ENCODE assay signal across 15 cellular contexts in genomic region chr11:70788247-70789022, GRCh38.
DNase-seq lines count a peak whose midpoint lies in the region; ATAC-seq, FAIRE-seq and TF ChIP-seq lines count a peak whose summit lies in the region.
"Had no signal": no experiment of that assay in that cellular context is flagged by ENCODE, and none has a peak within 500 bp of the region (broad histone marks: within the 10 kb centered on the region; RNA-seq: fewer than 3 reads in every experiment).

No MANE protein-coding gene starts in this region.

- H3K4me3 ChIP-seq in breast epithelium = no peak overlapping the region
- no peak overlapping the region for H3K4me3 ChIP-seq in fibroblast of pulmonary artery (replicated peaks; ENCODE audit: low read depth, low read length)
- H3K4me3 ChIP-seq: tibial nerve had no signal

- H3K36me3 Mint-ChIP-seq in MCF 10A (ENCODE audit: insufficient read depth, unreplicated experiment) = peaks cover 5% of the 10 kb centered on the region

- H3K27me3 ChIP-seq in breast epithelium = no peaks in the 10 kb centered on the region
- H3K27me3 ChIP-seq: tibial nerve had no signal

- no TSS peak for BruUV-seq in MCF 10A (replicated peaks; lab: Mats Ljungman, UMichigan)

- H3K4me1 ChIP-seq in breast epithelium = no peaks in the 10 kb centered on the region
- H3K4me1 ChIP-seq: tibial nerve had no signal

- DNase-seq in MCF 10A (ENCODE audit: unreplicated experiment) = peak; percentile 66
- DNase-seq in breast epithelium (ENCODE audit: low spot score in 2 of 2) = no peak
- DNase-seq in SW 1271 (lab: John Stamatoyannopoulos, UW) = peak; percentile 77 to 92
- DNase-seq in fibroblast of pulmonary artery (ENCODE audit: low read depth) = peak; percentile 75
- peak; percentile 86 for DNase-seq in urothelium cell line (ENCODE audit: low spot score)
- DNase-seq in erythroblast (lab: John Stamatoyannopoulos, UW) = no peak
- DNase-seq: activated T-cell treated with anti-CD3 and anti-CD28 coated beads, Interleukin-2, amount 50 U/mL, for 48 hours; AML-193; cortex of kidney; Kasumi-1; NK-92 treated with Interleukin-12 subunit alpha and Interleukin-12 subunit beta, amount 100 ng/mL, for 24 hours; nucleus accumbens had no signal

- intact Hi-C loops in MCF 10A (cut with micrococcal nuclease) (no loop called here), breast epithelium (cut with DNase I; ENCODE audit: low total_unique reads) (no loop called here)

- peaks cover 12% of the 10 kb centered on the region for H3K9me3 Mint-ChIP-seq in MCF 10A (ENCODE audit: unreplicated experiment)

- TF ChIP-seq CTCF in MCF 10A (IDR thresholded peaks at IDR 0.05; ENCODE audit: unreplicated experiment) (no peak), breast epithelium (IDR thresholded peaks at IDR 0.05) (no peak), fibroblast of pulmonary artery (IDR thresholded peaks at IDR 0.05; ENCODE audit: low read length, missing control alignments) (no peak)

- H3K9me3 ChIP-seq in breast epithelium = peaks cover 0 to 10% of the 10 kb centered on the region in 2 donors

- POLR2A ChIA-PET in MCF 10A (lab: Yijun Ruan, JAX) = no interaction called here

- no peak overlapping the region for H3K4me3 Mint-ChIP-seq in MCF 10A (ENCODE audit: unreplicated experiment)

- FAIRE-seq in urothelium cell line (lab: Jason Lieb, UNC) = peak; percentile 74

- H3K36me3 ChIP-seq in breast epithelium = no peaks in the 10 kb centered on the region
- H3K36me3 ChIP-seq: tibial nerve had no signal

- no peak overlapping the region for H3K27ac Mint-ChIP-seq in MCF 10A (ENCODE audit: low read depth, unreplicated experiment)

- CTCF ChIA-PET in MCF 10A (lab: Yijun Ruan, JAX) = no interaction called here

- no peak overlapping the region for H3K27ac ChIP-seq in breast epithelium
- H3K27ac ChIP-seq: tibial nerve had no signal

- no peaks in the 10 kb centered on the region for H3K27me3 Mint-ChIP-seq in MCF 10A (ENCODE audit: insufficient read depth, unreplicated experiment)

- H3K4me1 Mint-ChIP-seq in MCF 10A (ENCODE audit: insufficient read depth, unreplicated experiment) = no peaks in the 10 kb centered on the region

- ATAC-seq in HG03571 (IDR thresholded peaks at IDR 0.05; ENCODE audit: unreplicated experiment) (no peak), GM18861 (IDR thresholded peaks at IDR 0.05; ENCODE audit: unreplicated experiment) (no peak)

- no peak for TF ChIP-seq POLR2A in breast epithelium (IDR thresholded peaks at IDR 0.05)
- TF ChIP-seq POLR2A in erythroblast (IDR thresholded peaks at IDR 0.05; ENCODE audit: low read length) = no peak

Comparison
In these comparisons a context has a peak if more than half of its experiments do, and no peak if none do; other contexts are left out.
1. DNase-seq: peak in MCF 10A (single experiment), SW 1271 (2 of 2), fibroblast of pulmonary artery (single experiment) and urothelium cell line (single experiment); none in breast epithelium (0 of 2) and erythroblast (0 of 2).